12 cellular contexts compared by ENCODE assay signal in the genomic region with DNA sequence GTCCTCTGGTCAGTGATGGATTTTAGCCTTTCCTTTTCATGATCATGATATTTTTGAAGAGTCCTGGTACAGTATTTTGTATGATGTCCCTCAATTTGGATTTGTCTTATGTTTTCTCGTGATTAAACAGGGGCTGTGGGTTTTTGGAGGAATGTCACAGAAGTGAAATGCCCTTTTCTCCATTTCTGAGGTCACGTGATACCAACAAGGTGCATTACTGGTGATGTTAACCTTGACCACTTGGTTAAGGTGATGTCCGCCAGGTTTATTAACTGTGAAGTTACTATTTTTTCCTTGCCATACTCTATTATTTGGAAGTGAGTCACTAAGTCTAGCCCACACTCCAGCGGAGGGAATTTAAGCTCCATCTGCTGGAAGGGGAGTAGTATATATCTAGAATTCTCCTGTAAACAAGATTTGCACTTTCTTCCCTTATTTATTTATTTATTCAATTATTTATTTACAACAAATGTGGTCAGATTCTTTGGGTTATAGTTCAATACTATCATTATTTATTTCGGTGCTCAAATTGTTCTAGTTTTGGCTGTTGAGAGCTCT.
DNase-seq lines count a peak whose midpoint lies in the region; ATAC-seq, FAIRE-seq and TF ChIP-seq lines count a peak whose summit lies in the region.
"Had no signal": no experiment of that assay in that cellular context is flagged by ENCODE, and none has a peak within 500 bp of the region (broad histone marks: within the 10 kb centered on the region; RNA-seq: fewer than 3 reads in every experiment).

No MANE protein-coding gene starts in this region.

- 92 to 96% methylated on average over 5 of the region's 5 CpGs for WGBS in testis, 2 donors

- H3K4me3 ChIP-seq in testis = no peak overlapping the region
- H3K4me3 ChIP-seq: lower lobe of right lung, thyroid gland had no signal

- DNase-seq in GM18507 (ENCODE audit: extremely low spot score, insufficient read length, low read depth) (no peak), fibroblast of the conjunctiva (ENCODE audit: low read depth) (peak; percentile 56), GM19239 (ENCODE audit: insufficient read length, low spot score) (no peak), testis (no peak)
- no peak for DNase-seq in activated CD4-positive, alpha-beta T cell treated with anti-CD3 and anti-CD28 coated beads for 1 hour
- DNase-seq: activated CD4-positive, alpha-beta T cell treated with anti-CD3 and anti-CD28 coated beads for 4 hours; central memory CD4-positive, alpha-beta T cell; lower lobe of right lung; thyroid gland had no signal

- no peaks in the 10 kb centered on the region for H3K36me3 ChIP-seq in testis (ENCODE audit: low read depth, missing control alignments)
- H3K36me3 ChIP-seq: lower lobe of right lung, thyroid gland had no signal

- intact Hi-C loops in testis (cut with DNase I; ENCODE audit: low total_unique reads) = no loop called here

- H3K27ac ChIP-seq in 22Rv1 = no peak overlapping the region
- no peak overlapping the region for H3K27ac ChIP-seq in testis
- H3K27ac ChIP-seq: lower lobe of right lung, thyroid gland had no signal

- ATAC-seq in SK-N-SH treated with all-trans-retinoic acid at 6 μM for 48 hours = peak; percentile 72
- no peak for ATAC-seq in HG02610 (IDR thresholded peaks at IDR 0.05; ENCODE audit: unreplicated experiment)
- ATAC-seq: lower lobe of right lung had no signal

- TF ChIP-seq CTCF in 22Rv1 (IDR thresholded peaks at IDR 0.05) = peak; percentile 29
- no peak for TF ChIP-seq CTCF in testis (IDR thresholded peaks at IDR 0.05)

- peak; percentile 26 for FAIRE-seq in GM18507 (lab: Jason Lieb, UNC)
- no peak for FAIRE-seq in GM19239 (lab: Jason Lieb, UNC)

- no peaks in the 10 kb centered on the region for H3K4me1 ChIP-seq in testis
- H3K4me1 ChIP-seq: thyroid gland had no signal

- TF ChIP-seq POLR2A in testis (IDR thresholded peaks at IDR 0.05) = no peak

- H3K27me3 ChIP-seq in testis = no peaks in the 10 kb centered on the region
- H3K27me3 ChIP-seq: thyroid gland had no signal

- H3K9me3 ChIP-seq in testis = no peaks in the 10 kb centered on the region
- H3K9me3 ChIP-seq: lower lobe of right lung, thyroid gland had no signal

TF ChIP-seq in SK-N-SH treated with all-trans-retinoic acid at 6 μM for 48 hours, 23 proteins besides CTCF, POLR2A, EP300 and RAD21:
- TF ChIP-seq ESRRG (CRISPR knock-in tag; IDR thresholded peaks at IDR 0.05) (no peak), BACH2 (CRISPR knock-in tag; IDR thresholded peaks at IDR 0.05; ENCODE audit: borderline replicate concordance) (no peak)
TF ChIP-seq in SK-N-SH treated with all-trans-retinoic acid at 6 μM for 48 hours: peak in this region for 0.
